12 cellular contexts compared by ENCODE assay signal in genomic region chr3:13353936-13354542, GRCh38.
DNase-seq lines count a peak whose midpoint lies in the region; ATAC-seq and TF ChIP-seq lines count a peak whose summit lies in the region.
"Had no signal": no experiment of that assay in that cellular context is flagged by ENCODE, and none has a peak within 500 bp of the region (broad histone marks: within the 10 kb centered on the region; RNA-seq: fewer than 3 reads in every experiment).

No MANE protein-coding gene starts in this region.

- POLR2A ChIA-PET in HCT116 (lab: Charles Lee), result no interaction called here

- H3K27ac ChIP-seq in BLaER1 (peak overlapping the region; percentile 77), HCT116 (ENCODE audit: low read depth, low read length) (no peak overlapping the region), suprapubic skin (no peak overlapping the region)
- H3K27ac ChIP-seq: prostate gland had no signal

- BruUV-seq in HCT116 (replicated peaks; lab: Mats Ljungman, UMichigan), result no TSS peak

- H3K27ac Mint-ChIP-seq in activated naive CD8-positive, alpha-beta T cell treated with anti-CD3 and anti-CD28 coated beads, Interleukin-2, amount 50 U/mL, for 24 hours, result peak overlapping the region; percentile 83
- no peak overlapping the region for H3K27ac Mint-ChIP-seq in T-helper 2 cell treated with Interferon-gamma antibody and Interleukin-4, amounts not matched to agents 5 μg/mL and 100 μg/mL, for 36 hours

- RAD21 ChIA-PET in HCT116 (lab: Charles Lee; ENCODE audit: low non-redundant PET in 1 of 2, low total read pairs in 2 of 2, uncharacterized antibody in 2 of 2, unreplicated experiment in 2 of 2), result no interaction called here

- no peak overlapping the region for H3K4me3 ChIP-seq in BLaER1
- no peak overlapping the region for H3K4me3 ChIP-seq in HCT116 (replicated peaks in 1 of 2; ENCODE audit: low read depth in 1 of 2, low read length in 2 of 2)
- H3K4me3 ChIP-seq in suprapubic skin, result no peak overlapping the region
- H3K4me3 ChIP-seq: prostate gland had no signal

- H3K27me3 Mint-ChIP-seq in activated naive CD8-positive, alpha-beta T cell treated with anti-CD3 and anti-CD28 coated beads, Interleukin-2, amount 50 U/mL, for 24 hours, result no peaks in the 10 kb centered on the region
- H3K27me3 Mint-ChIP-seq in T-helper 2 cell treated with Interferon-gamma antibody and Interleukin-4, amounts not matched to agents 5 μg/mL and 100 μg/mL, for 36 hours (ENCODE audit: low read depth), result no peaks in the 10 kb centered on the region

- peak in 2 of 3 experiments; percentile 25 to 33; a peak in 3 of 6 replicates for TF ChIP-seq CTCF in HCT116 (IDR thresholded peaks at IDR 0.05 in 2 of 3, conservative IDR thresholded peaks at IDR 0.05 in 1 of 3; ENCODE audit: borderline replicate concordance in 1 of 3, insufficient read depth in 1 of 3, low read depth in 2 of 3, low read length in 2 of 3)
- TF ChIP-seq CTCF in suprapubic skin (IDR thresholded peaks at IDR 0.05), result no peak

- no peaks in the 10 kb centered on the region for H3K9me2 ChIP-seq in HCT116 (ENCODE audit: insufficient read depth)

- H3K27me3 ChIP-seq in BLaER1, result no peaks in the 10 kb centered on the region
- H3K27me3 ChIP-seq in HCT116 (ENCODE audit: insufficient read depth, low read length), result no peaks in the 10 kb centered on the region
- no peaks in the 10 kb centered on the region for H3K27me3 ChIP-seq in suprapubic skin

- H4K20me1 ChIP-seq in BLaER1 (peaks cover 80% of the 10 kb centered on the region), HCT116 (ENCODE audit: insufficient read depth) (no peaks in the 10 kb centered on the region)

- H3K9me3 Mint-ChIP-seq in activated naive CD8-positive, alpha-beta T cell treated with anti-CD3 and anti-CD28 coated beads, Interleukin-2, amount 50 U/mL, for 24 hours, result no peaks in the 10 kb centered on the region
- no peaks in the 10 kb centered on the region for H3K9me3 Mint-ChIP-seq in T-helper 2 cell treated with Interferon-gamma antibody and Interleukin-4, amounts not matched to agents 5 μg/mL and 100 μg/mL, for 36 hours

- 90% methylated on average over 4 of the region's 13 CpGs for WGBS in suprapubic skin

- TF ChIP-seq EP300 in suprapubic skin (IDR thresholded peaks at IDR 0.05), result no peak

- H3K79me2 ChIP-seq in HCT116 (ENCODE audit: insufficient read depth, low read length), result no peaks in the 10 kb centered on the region

- intact Hi-C loops in HCT116 (cut with micrococcal nuclease), result no loop called here

- H3K4me3 Mint-ChIP-seq in activated naive CD8-positive, alpha-beta T cell treated with anti-CD3 and anti-CD28 coated beads, Interleukin-2, amount 50 U/mL, for 24 hours, result no peak overlapping the region
- H3K4me3 Mint-ChIP-seq in T-helper 2 cell treated with Interferon-gamma antibody and Interleukin-4, amounts not matched to agents 5 μg/mL and 100 μg/mL, for 36 hours, result no peak overlapping the region

- peaks cover 99% of the 10 kb centered on the region for H3K36me3 ChIP-seq in BLaER1
- H3K36me3 ChIP-seq in HCT116 (ENCODE audit: control insufficient read depth in 1 of 2, insufficient read depth in 2 of 2, low read length in 2 of 2), result peaks cover 23% of the 10 kb centered on the region in 2 experiments; a peak in 3 of 4 replicates
- peaks cover 9% of the 10 kb centered on the region for H3K36me3 ChIP-seq in suprapubic skin

- no peak overlapping the region for H2AFZ ChIP-seq in HCT116 (ENCODE audit: low read depth, low read length, poor library complexity, severe bottlenecking)

- H3K4me1 ChIP-seq in BLaER1 (peaks cover 94% of the 10 kb centered on the region), HCT116 (ENCODE audit: control insufficient read depth in 1 of 2, insufficient read depth in 2 of 2, low read length in 2 of 2) (peaks cover 0 to 7% of the 10 kb centered on the region in 2 experiments; a peak in 1 of 4 replicates), suprapubic skin (no peaks in the 10 kb centered on the region)
- H3K4me1 ChIP-seq: prostate gland had no signal

- H3K4me2 ChIP-seq in BLaER1 (peak overlapping the region; percentile 91), HCT116 (ENCODE audit: low read length) (no peak overlapping the region)

- ATAC-seq in HCT116 (peak; percentile 62; the same call in 1 of the 2 replicates), GM19452 (IDR thresholded peaks at IDR 0.05; ENCODE audit: unreplicated experiment) (no peak)
- ATAC-seq in activated naive CD8-positive, alpha-beta T cell treated with anti-CD3 and anti-CD28 coated beads, Interleukin-2, amount 50 U/mL, for 24 hours, result no peak
- ATAC-seq: activated CD4-positive, CD25-positive, alpha-beta regulatory T cell treated with anti-CD3 and anti-CD28 coated beads, Interleukin-2, amount 50 U/mL, for 24 hours had no signal

- H3K9ac ChIP-seq in BLaER1, result peak overlapping the region; percentile 55
- H3K9ac ChIP-seq in HCT116 (ENCODE audit: low read length), result no peak overlapping the region

- peaks cover 41% of the 10 kb centered on the region for H3K4me1 Mint-ChIP-seq in activated naive CD8-positive, alpha-beta T cell treated with anti-CD3 and anti-CD28 coated beads, Interleukin-2, amount 50 U/mL, for 24 hours
- peaks cover 20% of the 10 kb centered on the region for H3K4me1 Mint-ChIP-seq in T-helper 2 cell treated with Interferon-gamma antibody and Interleukin-4, amounts not matched to agents 5 μg/mL and 100 μg/mL, for 36 hours (ENCODE audit: low read depth)

- TF ChIP-seq POLR2A in HCT116 (IDR thresholded peaks at IDR 0.05; ENCODE audit: borderline replicate concordance, extremely low read depth, insufficient read depth, insufficient read length) (no peak), suprapubic skin (IDR thresholded peaks at IDR 0.05) (no peak)

- no peak for DNase-seq in HCT116 (ENCODE audit: low read depth, low spot score)
- DNase-seq in activated naive CD8-positive, alpha-beta T cell treated with anti-CD3 and anti-CD28 coated beads, Interleukin-2, amount 50 U/mL, for 24 hours, result no peak
- DNase-seq in lung microvascular endothelial cell (ENCODE audit: low read depth in 2 of 2), result peak; percentile 9 to 31
- no peak for DNase-seq in NCI-H1105 treated with DMSO at 0.1 percent for 48 hours (lab: John Stamatoyannopoulos, UW)
- no peak for DNase-seq in T-helper 2 cell treated with Interferon-gamma antibody and Interleukin-4, amounts not matched to agents 5 μg/mL and 100 μg/mL, for 36 hours (ENCODE audit: low spot score)
- DNase-seq in suprapubic skin (ENCODE audit: low spot score in 2 of 2), result no peak
- DNase-seq: cerebellar nuclear complex, NCI-H510A had no signal

- H3K36me3 Mint-ChIP-seq in activated naive CD8-positive, alpha-beta T cell treated with anti-CD3 and anti-CD28 coated beads, Interleukin-2, amount 50 U/mL, for 24 hours (ENCODE audit: low read depth), result peaks cover 68% of the 10 kb centered on the region
- peaks cover 71% of the 10 kb centered on the region for H3K36me3 Mint-ChIP-seq in T-helper 2 cell treated with Interferon-gamma antibody and Interleukin-4, amounts not matched to agents 5 μg/mL and 100 μg/mL, for 36 hours (ENCODE audit: low read depth)

- peaks cover 7% of the 10 kb centered on the region; the same call in 1 of the 2 replicates for H3K9me3 ChIP-seq in BLaER1
- no peaks in the 10 kb centered on the region for H3K9me3 ChIP-seq in HCT116 (ENCODE audit: control insufficient read depth in 1 of 2, insufficient read depth in 1 of 2, low read depth in 1 of 2, low read length in 2 of 2)
- no peaks in the 10 kb centered on the region for H3K9me3 ChIP-seq in suprapubic skin
- H3K9me3 ChIP-seq: prostate gland had no signal

- peak; percentile 17; the same call in 1 of the 2 replicates for TF ChIP-seq RAD21 in HCT116 (IDR thresholded peaks at IDR 0.05; ENCODE audit: low read depth)

- CTCF ChIA-PET in HCT116 (lab: Charles Lee), result interaction anchor here (1.4 kb wide), 1 partner anchor 294 kb away, joined by 3 read pairs; no protein-coding TSS in a partner anchor

TF ChIP-seq in HCT116, 20 proteins besides CTCF, POLR2A, EP300 and RAD21 (continues in another document):
- TF ChIP-seq ATF3 (IDR thresholded peaks at IDR 0.05), result no peak
- TF ChIP-seq EGR1 (IDR thresholded peaks at IDR 0.05; ENCODE audit: low read depth), result no peak
- no peak for TF ChIP-seq EZH2phosphoT487 (IDR thresholded peaks at IDR 0.05; ENCODE audit: borderline replicate concordance)
- TF ChIP-seq JUND (IDR thresholded peaks at IDR 0.05), result no peak
- no peak for TF ChIP-seq CBX3 (IDR thresholded peaks at IDR 0.05; ENCODE audit: low read depth)
- no peak for TF ChIP-seq CEBPB (IDR thresholded peaks at IDR 0.05; ENCODE audit: low read depth)
- TF ChIP-seq REST (IDR thresholded peaks at IDR 0.05; ENCODE audit: low read depth), result no peak
- TF ChIP-seq POLR2AphosphoS5 (IDR thresholded peaks at IDR 0.05; ENCODE audit: low read depth, low read length), result no peak
- no peak for TF ChIP-seq MAX (IDR thresholded peaks at IDR 0.05)

Comparison
In these comparisons a context has a peak if more than half of its experiments do, and no peak if none do; other contexts are left out.
1. DNase-seq: peak in lung microvascular endothelial cell (2 of 2); none in HCT116 (single experiment), activated naive CD8-positive, alpha-beta T cell treated with anti-CD3 and anti-CD28 coated beads, Interleukin-2, amount 50 U/mL, for 24 hours (single experiment), NCI-H1105 treated with DMSO at 0.1 percent for 48 hours (single experiment), T-helper 2 cell treated with Interferon-gamma antibody and Interleukin-4, amounts not matched to agents 5 μg/mL and 100 μg/mL, for 36 hours (single experiment) and suprapubic skin (0 of 2).
2. CTCF ChIP-seq: peak in HCT116 (2 of 3); none in suprapubic skin (0 of 2).